ENCODE assay signal across 11 cellular contexts in the genomic region with DNA sequence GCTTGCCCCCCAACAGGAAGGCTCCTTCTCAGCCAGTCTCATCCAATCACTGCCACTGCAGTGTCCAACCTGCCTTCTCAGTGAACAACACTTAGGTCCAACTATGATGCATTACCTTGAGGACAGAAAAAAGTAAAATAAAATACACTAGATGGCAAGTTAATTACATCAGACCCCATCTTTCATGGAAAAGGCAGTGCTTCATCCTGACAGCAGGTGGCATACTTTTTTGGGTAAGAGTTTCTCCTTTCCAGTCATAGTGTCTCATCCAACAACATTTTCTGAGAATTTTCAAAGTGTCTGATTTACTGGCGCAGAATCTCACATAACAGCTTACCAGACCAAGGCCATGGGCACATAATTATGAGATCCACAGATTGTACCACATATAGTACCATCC.
A peak's percentile ranks its signal among the peaks of the same experiment; 100 is the strongest.
DNase-seq lines count a peak whose midpoint lies in the region; ATAC-seq and TF ChIP-seq lines count a peak whose summit lies in the region.
"Had no signal": no experiment of that assay in that cellular context is flagged by ENCODE, and none has a peak within 500 bp of the region (broad histone marks: within the 10 kb centered on the region; RNA-seq: fewer than 3 reads in every experiment).

No MANE protein-coding gene starts in this region.

- ATAC-seq in foreskin keratinocyte, result peak; percentile 40
- no peak for ATAC-seq in natural killer cell treated with Interleukin-12 subunit alpha and Interleukin-12 subunit beta and Interleukin-15 and Interleukin-18, amount 100 ng/mL, for 72 hours
- ATAC-seq in esophagus mucosa, result no peak
- ATAC-seq: activated CD8-positive, alpha-beta T cell treated with anti-CD3 and anti-CD28 coated beads, Interleukin-2, amount 10 ng/mL, durations not matched to agents 7 days and 5 days had no signal

- H3K4me3 Mint-ChIP-seq in natural killer cell treated with Interleukin-12 subunit alpha and Interleukin-12 subunit beta and Interleukin-15 and Interleukin-18, amount 100 ng/mL, for 72 hours, result no peak overlapping the region
- H3K4me3 Mint-ChIP-seq: activated CD8-positive, alpha-beta T cell treated with anti-CD3 and anti-CD28 coated beads, Interleukin-2, amount 10 ng/mL, durations not matched to agents 7 days and 5 days had no signal

- no peaks in the 10 kb centered on the region for H3K4me1 ChIP-seq in foreskin keratinocyte

- no peak overlapping the region for H3K27ac ChIP-seq in foreskin keratinocyte

- DNase-seq in ACHN (peak; percentile 4), GM13977 (ENCODE audit: low spot score) (no peak), SK-MEL-5 (ENCODE audit: low read depth, low spot score) (peak; percentile 62), foreskin keratinocyte (peak in 1 of 2 donors; percentile 26), islet precursor cell (no peak), GM19240 (ENCODE audit: insufficient read length, low spot score) (no peak)
- DNase-seq in natural killer cell treated with Interleukin-12 subunit alpha and Interleukin-12 subunit beta and Interleukin-15 and Interleukin-18, amount 100 ng/mL, for 72 hours (ENCODE audit: low spot score), result no peak
- DNase-seq: activated CD8-positive, alpha-beta T cell treated with anti-CD3 and anti-CD28 coated beads, Interleukin-2, amount 10 ng/mL, durations not matched to agents 7 days and 5 days; cerebellar nuclear complex; NCI-H524 treated with DMSO at 0.1 percent for 48 hours had no signal

- H3K27me3 Mint-ChIP-seq in natural killer cell treated with Interleukin-12 subunit alpha and Interleukin-12 subunit beta and Interleukin-15 and Interleukin-18, amount 100 ng/mL, for 72 hours, result no peaks in the 10 kb centered on the region

- in situ Hi-C loops in ACHN (cut with HindIII; ENCODE audit: low pct_ligation_motif_present, low pct_unique_long_range_greater_than_20kb, low sequenced_read_pairs) (no loop called here), GM13977 (cut with MboI; ENCODE audit: low pct_unique_long_range_greater_than_20kb, low sequenced_read_pairs, unreplicated experiment) (no loop called here), SK-MEL-5 (cut with HindIII; ENCODE audit: low pct_unique_long_range_greater_than_20kb, low sequenced_read_pairs) (no loop called here)

- no peak overlapping the region for H3K27ac Mint-ChIP-seq in natural killer cell treated with Interleukin-12 subunit alpha and Interleukin-12 subunit beta and Interleukin-15 and Interleukin-18, amount 100 ng/mL, for 72 hours
- H3K27ac Mint-ChIP-seq: activated CD8-positive, alpha-beta T cell treated with anti-CD3 and anti-CD28 coated beads, Interleukin-2, amount 10 ng/mL, durations not matched to agents 7 days and 5 days had no signal

- TF ChIP-seq CTCF in GM13977 (IDR thresholded peaks at IDR 0.05; ENCODE audit: extremely low read depth, insufficient read depth, missing control alignments), result peak; percentile 59
- peak; percentile 64 for TF ChIP-seq CTCF in foreskin keratinocyte (conservative IDR thresholded peaks at IDR 0.05)

- H3K36me3 Mint-ChIP-seq in natural killer cell treated with Interleukin-12 subunit alpha and Interleukin-12 subunit beta and Interleukin-15 and Interleukin-18, amount 100 ng/mL, for 72 hours, result no peaks in the 10 kb centered on the region

- no peaks in the 10 kb centered on the region for H3K4me1 Mint-ChIP-seq in natural killer cell treated with Interleukin-12 subunit alpha and Interleukin-12 subunit beta and Interleukin-15 and Interleukin-18, amount 100 ng/mL, for 72 hours (ENCODE audit: low read depth in 2 of 2)

- H3K9me3 Mint-ChIP-seq in natural killer cell treated with Interleukin-12 subunit alpha and Interleukin-12 subunit beta and Interleukin-15 and Interleukin-18, amount 100 ng/mL, for 72 hours, result peaks cover 12% of the 10 kb centered on the region

- no peaks in the 10 kb centered on the region for H3K27me3 ChIP-seq in foreskin keratinocyte

Comparison
In these comparisons a context has a peak if more than half of its experiments do, and no peak if none do; other contexts are left out.
1. DNase-seq: peak in ACHN (single experiment) and SK-MEL-5 (single experiment); none in GM13977 (single experiment), natural killer cell treated with Interleukin-12 subunit alpha and Interleukin-12 subunit beta and Interleukin-15 and Interleukin-18, amount 100 ng/mL, for 72 hours (single experiment), islet precursor cell (single experiment) and GM19240 (single experiment).